ENCODE assay signal across 25 cellular contexts in the genomic region with DNA sequence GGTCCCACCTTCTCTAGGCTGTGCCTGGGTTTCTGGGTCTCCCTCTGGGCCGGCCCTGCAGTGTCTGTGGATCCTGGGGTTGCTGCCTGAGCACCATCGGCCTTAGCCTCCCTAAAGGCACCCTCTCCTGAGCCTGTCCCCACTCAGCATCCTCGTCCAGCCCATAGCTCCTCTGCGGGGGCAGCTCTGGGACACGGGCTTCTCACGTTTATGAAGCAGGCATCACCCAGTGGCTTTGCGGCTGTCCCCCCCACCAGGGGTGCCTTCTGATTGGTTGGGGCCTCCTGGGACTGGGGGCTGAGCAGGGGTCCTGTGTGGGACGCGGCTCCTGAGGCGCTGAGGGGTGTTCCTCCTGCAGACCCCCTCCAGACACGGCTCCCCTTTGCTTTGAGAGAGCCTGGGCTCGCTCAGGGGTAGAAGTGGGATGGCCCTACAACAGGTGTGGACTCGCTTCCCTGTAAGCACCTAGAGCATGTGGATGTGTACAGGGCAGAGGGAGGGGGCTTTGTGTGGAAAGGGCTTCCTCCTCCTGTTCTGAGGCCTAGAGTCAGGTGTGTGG. TPM values are rescaled to one million over a fixed set of nuclear protein-coding genes. Genes with fewer than 3 reads are reported as not detected.
DNase-seq lines count a peak whose midpoint lies in the region; ATAC-seq, FAIRE-seq and TF ChIP-seq lines count a peak whose summit lies in the region.
"Had no signal": no experiment of that assay in that cellular context is flagged by ENCODE, and none has a peak within 500 bp of the region (broad histone marks: within the 10 kb centered on the region; RNA-seq: fewer than 3 reads in every experiment).

No MANE protein-coding gene starts in this region.

- TF ChIP-seq CTCF in heart left ventricle (IDR thresholded peaks at IDR 0.05) (no peak), kidney (IDR thresholded peaks at IDR 0.05; ENCODE audit: borderline replicate concordance, extremely low read depth, insufficient read depth) (no peak)

- WGBS in heart left ventricle, 4 donors = 83 to 89% (median 87%) methylated on average over 7 to 13 of the region's 13 CpGs

- H3K4me3 Mint-ChIP-seq in stimulated activated effector memory CD8-positive, alpha-beta T cell treated with anti-CD3 and anti-CD28 coated beads, Interleukin-12 subunit alpha, Interleukin-12 subunit beta, amount 100 ng/mL, for 72 hours = no peak overlapping the region
- H3K4me3 Mint-ChIP-seq: CD8-positive, alpha-beta T cell; HFFc6; IgD-negative memory B cell had no signal

- H3K9me3 Mint-ChIP-seq in stimulated activated effector memory CD8-positive, alpha-beta T cell treated with anti-CD3 and anti-CD28 coated beads, Interleukin-12 subunit alpha, Interleukin-12 subunit beta, amount 100 ng/mL, for 72 hours = no peaks in the 10 kb centered on the region
- H3K9me3 Mint-ChIP-seq: CD8-positive, alpha-beta T cell; HFFc6; IgD-negative memory B cell had no signal

- H3K36me3 ChIP-seq in heart left ventricle (peaks cover 0 to 36% (median 28%) of the 10 kb centered on the region in 9 donors), HUES6 (ENCODE audit: control insufficient read depth, insufficient read depth, low read length) (peaks cover 31% of the 10 kb centered on the region), kidney (ENCODE audit: control insufficient read depth in 1 of 2, insufficient read depth in 2 of 2, low read length in 2 of 2) (peaks cover under 1 to 9% of the 10 kb centered on the region in 2 donors)

- peaks cover 23 to 65% (median 45%) of the 10 kb centered on the region in 12 donors for H3K4me1 ChIP-seq in heart left ventricle
- peaks cover 5% of the 10 kb centered on the region; the same call in 1 of the 2 replicates for H3K4me1 ChIP-seq in HUES6 (ENCODE audit: control insufficient read depth, insufficient read depth, low read length)
- peaks cover 0 to 15% of the 10 kb centered on the region in 2 donors for H3K4me1 ChIP-seq in kidney (ENCODE audit: control insufficient read depth in 1 of 2, insufficient read depth in 1 of 2, low read depth in 1 of 2, low read length in 2 of 2)

- H3K9ac ChIP-seq in HUES6 (ENCODE audit: low read length) (no peak overlapping the region), kidney (ENCODE audit: low read length in 2 of 2) (no peak overlapping the region)
- H3K9ac ChIP-seq: SK-N-SH had no signal

- H3K36me3 Mint-ChIP-seq in stimulated activated effector memory CD8-positive, alpha-beta T cell treated with anti-CD3 and anti-CD28 coated beads, Interleukin-12 subunit alpha, Interleukin-12 subunit beta, amount 100 ng/mL, for 72 hours = peaks cover 8% of the 10 kb centered on the region
- H3K36me3 Mint-ChIP-seq: IgD-negative memory B cell had no signal

- no peak for ATAC-seq in Right ventricle myocardium inferior
- ATAC-seq in heart left ventricle = no peak
- ATAC-seq in stimulated activated effector memory CD8-positive, alpha-beta T cell treated with anti-CD3 and anti-CD28 coated beads, Interleukin-12 subunit alpha, Interleukin-12 subunit beta, amount 100 ng/mL, for 72 hours = no peak
- ATAC-seq: CD8-positive, alpha-beta T cell had no signal

- no peak for FAIRE-seq in kidney (lab: Jason Lieb, UNC)
- FAIRE-seq: A204.1, GM12891, RCC 7860 had no signal

- peak overlapping the region; percentile 78 for H3K27ac Mint-ChIP-seq in stimulated activated effector memory CD8-positive, alpha-beta T cell treated with anti-CD3 and anti-CD28 coated beads, Interleukin-12 subunit alpha, Interleukin-12 subunit beta, amount 100 ng/mL, for 72 hours
- H3K27ac Mint-ChIP-seq: HFFc6 had no signal

- intact Hi-C loops in Right ventricle myocardium inferior (cut with DNase I) (no loop called here), heart left ventricle (cut with DNase I) (loop anchor here in 1 of 10 donors (2.0 kb wide), 1 partner anchor 18 kb away; no protein-coding TSS in a partner anchor), kidney (cut with DNase I) (no loop called here)

- H3K4me1 Mint-ChIP-seq in stimulated activated effector memory CD8-positive, alpha-beta T cell treated with anti-CD3 and anti-CD28 coated beads, Interleukin-12 subunit alpha, Interleukin-12 subunit beta, amount 100 ng/mL, for 72 hours = peaks cover 18% of the 10 kb centered on the region

- H3K27ac ChIP-seq in heart left ventricle (no peak overlapping the region), HUES6 (ENCODE audit: low read depth, low read length) (peak overlapping the region; percentile 26; the same call in 1 of the 2 replicates), kidney (ENCODE audit: low read depth in 2 of 2, low read length in 2 of 2) (no peak overlapping the region)
- H3K27ac ChIP-seq: HL-60 had no signal

- no peaks in the 10 kb centered on the region for H3K27me3 ChIP-seq in heart left ventricle
- H3K27me3 ChIP-seq in HUES6 (ENCODE audit: control insufficient read depth, insufficient read depth, low read length) = no peaks in the 10 kb centered on the region

- peak; percentile 45 for DNase-seq in Right ventricle myocardium inferior (ENCODE audit: missing footprints)
- no peak for DNase-seq in heart left ventricle
- DNase-seq in kidney = peak; percentile 67
- DNase-seq in stimulated activated effector memory CD8-positive, alpha-beta T cell treated with anti-CD3 and anti-CD28 coated beads, Interleukin-12 subunit alpha, Interleukin-12 subunit beta, amount 100 ng/mL, for 72 hours (ENCODE audit: low spot score in 2 of 2) = no peak
- DNase-seq in NCI-H1092 treated with DMSO at 0.1 percent for 48 hours (lab: John Stamatoyannopoulos, UW) = no peak
- DNase-seq in amniotic stem cell (lab: John Stamatoyannopoulos, UW) = no peak
- DNase-seq in NCI-H1417 (lab: John Stamatoyannopoulos, UW) = no peak
- DNase-seq: Calu3, GOT3, HFFc6, MM.1S, NCI-H1092, NCI-H2081, NCI-H2171 treated with DMSO at 0.1 percent for 48 hours, NCI-H446, NCI-H748 treated with DMSO at 0.1 percent for 48 hours, SHP77 treated with DMSO at 0.1 percent for 48 hours, SK-N-SH had no signal

- H3K9me3 ChIP-seq in heart left ventricle (no peaks in the 10 kb centered on the region), HUES6 (ENCODE audit: control insufficient read depth, insufficient read depth, low read depth, low read length) (no peaks in the 10 kb centered on the region), kidney (ENCODE audit: control insufficient read depth in 1 of 2, low read length in 2 of 2) (no peaks in the 10 kb centered on the region)
- H3K9me3 ChIP-seq: SK-N-SH had no signal

- no peak for TF ChIP-seq POLR2A in heart left ventricle (IDR thresholded peaks at IDR 0.05)

- no peak overlapping the region for H3K4me3 ChIP-seq in heart left ventricle
- no peak overlapping the region for H3K4me3 ChIP-seq in HUES6 (ENCODE audit: low read depth, low read length)
- no peak overlapping the region for H3K4me3 ChIP-seq in kidney (ENCODE audit: low read length in 2 of 2)

RNA-seq across cellular contexts. Expression of gene ULK1, which starts 10.7 kb away (rescaled TPM):
- total RNA-seq in Right ventricle myocardium inferior (49.3 TPM), heart left ventricle (10 to 100 TPM; 21.9 to 56.0 (median 42.4) TPM), kidney (33.4 TPM)
- polyA plus RNA-seq in heart left ventricle (10 to 100 TPM; 23.0 to 24.7 TPM), kidney (ENCODE audit: insufficient read depth, low read depth, low replicate concordance) (11.4 TPM)

RNA-seq across cellular contexts. Expression of gene PUS1, which starts 23.9 kb away (rescaled TPM):
- total RNA-seq in Right ventricle myocardium inferior = 9.4 TPM
- total RNA-seq in heart left ventricle = 10 to 100 TPM in 2 of 9 donors, 1 to 10 TPM in 7; 6.1 to 10.7 (median 8.1) TPM
- polyA plus RNA-seq in heart left ventricle = 10 to 100 TPM in 1 of 2 donors, 1 to 10 TPM in 1; 8.8 to 13.5 TPM
- 28.8 TPM for total RNA-seq in kidney
- polyA plus RNA-seq in kidney (ENCODE audit: insufficient read depth, low read depth, low replicate concordance) = 16.1 TPM

RNA-seq across cellular contexts. Expression of gene EP400, which starts 44.6 kb away (rescaled TPM):
- total RNA-seq in Right ventricle myocardium inferior (13.9 TPM), heart left ventricle (10 to 100 TPM; 10.3 to 27.8 (median 18.3) TPM), kidney (44.7 TPM)
- polyA plus RNA-seq in heart left ventricle (10 to 100 TPM in 1 of 2 donors, 1 to 10 TPM in 1; 9.8 to 10.5 TPM), kidney (ENCODE audit: insufficient read depth, low read depth, low replicate concordance) (7.5 TPM)

Comparison
In these comparisons a context has a peak if more than half of its experiments do, and no peak if none do; other contexts are left out.
1. DNase-seq: peak in Right ventricle myocardium inferior (single experiment) and kidney (single experiment); none in heart left ventricle (0 of 5), stimulated activated effector memory CD8-positive, alpha-beta T cell treated with anti-CD3 and anti-CD28 coated beads, Interleukin-12 subunit alpha, Interleukin-12 subunit beta, amount 100 ng/mL, for 72 hours (0 of 2), NCI-H1092 treated with DMSO at 0.1 percent for 48 hours (single experiment), amniotic stem cell (single experiment) and NCI-H1417 (0 of 3).